1 cellular context compared by ENCODE assay signal in genomic region chr22:42770941-42771647, GRCh38.
TF ChIP-seq lines count a peak whose summit lies in the region.

No MANE protein-coding gene starts in this region.

TF ChIP-seq in GM23338, 12 proteins besides CTCF, POLR2A, EP300 and RAD21 (continued from another document):
- TF ChIP-seq, protein P1, sequence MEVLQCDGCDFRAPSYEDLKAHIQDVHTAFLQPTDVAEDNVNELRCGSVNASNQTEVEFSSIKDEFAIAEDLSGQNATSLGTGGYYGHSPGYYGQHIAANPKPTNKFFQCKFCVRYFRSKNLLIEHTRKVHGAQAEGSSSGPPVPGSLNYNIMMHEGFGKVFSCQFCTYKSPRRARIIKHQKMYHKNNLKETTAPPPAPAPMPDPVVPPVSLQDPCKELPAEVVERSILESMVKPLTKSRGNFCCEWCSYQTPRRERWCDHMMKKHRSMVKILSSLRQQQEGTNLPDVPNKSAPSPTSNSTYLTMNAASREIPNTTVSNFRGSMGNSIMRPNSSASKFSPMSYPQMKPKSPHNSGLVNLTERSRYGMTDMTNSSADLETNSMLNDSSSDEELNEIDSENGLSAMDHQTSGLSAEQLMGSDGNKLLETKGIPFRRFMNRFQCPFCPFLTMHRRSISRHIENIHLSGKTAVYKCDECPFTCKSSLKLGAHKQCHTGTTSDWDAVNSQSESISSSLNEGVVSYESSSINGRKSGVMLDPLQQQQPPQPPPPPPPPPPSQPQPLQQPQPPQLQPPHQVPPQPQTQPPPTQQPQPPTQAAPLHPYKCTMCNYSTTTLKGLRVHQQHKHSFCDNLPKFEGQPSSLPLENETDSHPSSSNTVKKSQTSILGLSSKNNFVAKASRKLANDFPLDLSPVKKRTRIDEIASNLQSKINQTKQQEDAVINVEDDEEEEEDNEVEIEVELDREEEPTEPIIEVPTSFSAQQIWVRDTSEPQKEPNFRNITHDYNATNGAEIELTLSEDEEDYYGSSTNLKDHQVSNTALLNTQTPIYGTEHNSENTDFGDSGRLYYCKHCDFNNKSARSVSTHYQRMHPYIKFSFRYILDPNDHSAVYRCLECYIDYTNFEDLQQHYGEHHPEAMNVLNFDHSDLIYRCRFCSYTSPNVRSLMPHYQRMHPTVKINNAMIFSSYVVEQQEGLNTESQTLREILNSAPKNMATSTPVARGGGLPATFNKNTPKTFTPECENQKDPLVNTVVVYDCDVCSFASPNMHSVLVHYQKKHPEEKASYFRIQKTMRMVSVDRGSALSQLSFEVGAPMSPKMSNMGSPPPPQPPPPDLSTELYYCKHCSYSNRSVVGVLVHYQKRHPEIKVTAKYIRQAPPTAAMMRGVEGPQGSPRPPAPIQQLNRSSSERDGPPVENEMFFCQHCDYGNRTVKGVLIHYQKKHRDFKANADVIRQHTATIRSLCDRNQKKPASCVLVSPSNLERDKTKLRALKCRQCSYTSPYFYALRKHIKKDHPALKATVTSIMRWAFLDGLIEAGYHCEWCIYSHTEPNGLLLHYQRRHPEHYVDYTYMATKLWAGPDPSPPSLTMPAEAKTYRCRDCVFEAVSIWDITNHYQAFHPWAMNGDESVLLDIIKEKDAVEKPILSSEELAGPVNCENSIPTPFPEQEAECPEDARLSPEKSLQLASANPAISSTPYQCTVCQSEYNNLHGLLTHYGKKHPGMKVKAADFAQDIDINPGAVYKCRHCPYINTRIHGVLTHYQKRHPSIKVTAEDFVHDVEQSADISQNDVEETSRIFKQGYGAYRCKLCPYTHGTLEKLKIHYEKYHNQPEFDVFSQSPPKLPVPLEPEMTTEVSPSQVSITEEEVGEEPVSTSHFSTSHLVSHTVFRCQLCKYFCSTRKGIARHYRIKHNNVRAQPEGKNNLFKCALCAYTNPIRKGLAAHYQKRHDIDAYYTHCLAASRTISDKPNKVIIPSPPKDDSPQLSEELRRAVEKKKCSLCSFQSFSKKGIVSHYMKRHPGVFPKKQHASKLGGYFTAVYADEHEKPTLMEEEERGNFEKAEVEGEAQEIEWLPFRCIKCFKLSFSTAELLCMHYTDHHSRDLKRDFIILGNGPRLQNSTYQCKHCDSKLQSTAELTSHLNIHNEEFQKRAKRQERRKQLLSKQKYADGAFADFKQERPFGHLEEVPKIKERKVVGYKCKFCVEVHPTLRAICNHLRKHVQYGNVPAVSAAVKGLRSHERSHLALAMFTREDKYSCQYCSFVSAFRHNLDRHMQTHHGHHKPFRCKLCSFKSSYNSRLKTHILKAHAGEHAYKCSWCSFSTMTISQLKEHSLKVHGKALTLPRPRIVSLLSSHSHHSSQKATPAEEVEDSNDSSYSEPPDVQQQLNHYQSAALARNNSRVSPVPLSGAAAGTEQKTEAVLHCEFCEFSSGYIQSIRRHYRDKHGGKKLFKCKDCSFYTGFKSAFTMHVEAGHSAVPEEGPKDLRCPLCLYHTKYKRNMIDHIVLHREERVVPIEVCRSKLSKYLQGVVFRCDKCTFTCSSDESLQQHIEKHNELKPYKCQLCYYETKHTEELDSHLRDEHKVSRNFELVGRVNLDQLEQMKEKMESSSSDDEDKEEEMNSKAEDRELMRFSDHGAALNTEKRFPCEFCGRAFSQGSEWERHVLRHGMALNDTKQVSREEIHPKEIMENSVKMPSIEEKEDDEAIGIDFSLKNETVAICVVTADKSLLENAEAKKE (CRISPR knock-in tag; IDR thresholded peaks at IDR 0.05) = no peak
- TF ChIP-seq NANOG (IDR thresholded peaks at IDR 0.05; ENCODE audit: borderline replicate concordance) = no peak
- no peak for TF ChIP-seq JUNB (IDR thresholded peaks at IDR 0.05; ENCODE audit: unreplicated experiment)
- no peak for TF ChIP-seq POLR2AphosphoS5 (IDR thresholded peaks at IDR 0.05; ENCODE audit: low read depth)
- TF ChIP-seq ZNF114 (CRISPR knock-in tag; IDR thresholded peaks at IDR 0.05) = no peak
- no peak for TF ChIP-seq STAT1 (IDR thresholded peaks at IDR 0.05; ENCODE audit: unreplicated experiment)
- TF ChIP-seq EZH2phosphoT487 (IDR thresholded peaks at IDR 0.05; ENCODE audit: unreplicated experiment) = no peak
- no peak for TF ChIP-seq CREB1 (CRISPR knock-in tag; IDR thresholded peaks at IDR 0.05; ENCODE audit: low read depth)
